In genomic region chr3:141796436-141797166, GRCh38 we compare ENCODE assay signal across 8 cellular contexts. TPM values are rescaled to one million over a fixed set of nuclear protein-coding genes. Genes with fewer than 3 reads are reported as not detected.
DNase-seq lines count a peak whose midpoint lies in the region; ATAC-seq and TF ChIP-seq lines count a peak whose summit lies in the region.

No MANE protein-coding gene starts in this region.

- H3K27me3 Mint-ChIP-seq in immature natural killer cell (ENCODE audit: low read depth in 3 of 3) = peaks cover 0 to 12% (median 3%) of the 10 kb centered on the region in 3 donors

- DNase-seq in GM03348 (ENCODE audit: low spot score) (peak; percentile 38), immature natural killer cell (peak; percentile 71 to 81 (median 80)), NCI-H748 (lab: John Stamatoyannopoulos, UW; ENCODE audit: unreplicated experiment) (no peak), NCI-H2029 treated with DMSO at 0.1 percent for 48 hours (lab: John Stamatoyannopoulos, UW) (no peak)
- peak; percentile 78 for DNase-seq in activated naive CD4-positive, alpha-beta T cell treated with Interleukin-2 at 50 U/mL for 16 hours
- peak; percentile 63 for DNase-seq in stimulated activated CD4-positive, alpha-beta T cell treated with anti-CD3 and anti-CD28 coated beads, Interleukin-4, amount 100 ng/mL, for 1 hour

- H3K27ac Mint-ChIP-seq in immature natural killer cell = peak overlapping the region; percentile 92 to 99 (median 98)

- no peaks in the 10 kb centered on the region for H3K9me3 Mint-ChIP-seq in immature natural killer cell

- no peaks in the 10 kb centered on the region for H3K9me3 ChIP-seq in OCI-LY3 (ENCODE audit: insufficient read depth, low read length)

- H3K4me1 ChIP-seq in OCI-LY3 (ENCODE audit: low read length) = peaks cover 15% of the 10 kb centered on the region

- H4K20me1 ChIP-seq in OCI-LY3 (ENCODE audit: insufficient read depth, low read length) = no peaks in the 10 kb centered on the region

- peak; percentile 94 for ATAC-seq in HG02610 (IDR thresholded peaks at IDR 0.05; ENCODE audit: unreplicated experiment)

- H3K4me1 Mint-ChIP-seq in immature natural killer cell = peaks cover 60 to 69% of the 10 kb centered on the region in 2 donors

- H3K27me3 ChIP-seq in OCI-LY3 (ENCODE audit: low read depth, low read length) = no peaks in the 10 kb centered on the region

- H3K4me2 ChIP-seq in OCI-LY3 (ENCODE audit: low read length) = peak overlapping the region; percentile 65

- peak overlapping the region; percentile 54; the same call in 1 of the 2 replicates for H2AFZ ChIP-seq in OCI-LY3 (ENCODE audit: low read depth, low read length)

- H3K79me2 ChIP-seq in OCI-LY3 (ENCODE audit: low read length) = no peaks in the 10 kb centered on the region

- peaks cover 0 to 1% (median 0%) of the 10 kb centered on the region in 3 donors for H3K36me3 Mint-ChIP-seq in immature natural killer cell

- no peaks in the 10 kb centered on the region for H3K36me3 ChIP-seq in OCI-LY3 (replicated peaks; ENCODE audit: low read depth, low read length)

- H3K9ac ChIP-seq in OCI-LY3 (ENCODE audit: low read length) = no peak overlapping the region

- peak overlapping the region; percentile 12; the same call in 1 of the 2 replicates for H3K4me3 ChIP-seq in OCI-LY3 (ENCODE audit: low read length)

- TF ChIP-seq CTCF in OCI-LY3 (IDR thresholded peaks at IDR 0.05; ENCODE audit: low read depth, low read length) = no peak

- H3K4me3 Mint-ChIP-seq in immature natural killer cell = peak overlapping the region; percentile 87 to 93 (median 92)

- H3K27ac ChIP-seq in OCI-LY3 (ENCODE audit: low read length) = no peak overlapping the region

RNA-seq across cellular contexts. Expression of gene GRK7, which starts 33.4 kb away (rescaled TPM):
- under 1 TPM in 1 of 3 donors, not detected in 2; 0.09 TPM for polyA plus RNA-seq in immature natural killer cell

RNA-seq across cellular contexts. Expression of gene RNF7, which starts 58.5 kb away (rescaled TPM):
- polyA plus RNA-seq in immature natural killer cell = 100 to 1,000 TPM; 137 to 168 (median 160) TPM

Comparison
In these comparisons a context has a peak if more than half of its experiments do, and no peak if none do; other contexts are left out.
1. DNase-seq: peak in GM03348 (single experiment), activated naive CD4-positive, alpha-beta T cell treated with Interleukin-2 at 50 U/mL for 16 hours (single experiment), immature natural killer cell (3 of 3) and stimulated activated CD4-positive, alpha-beta T cell treated with anti-CD3 and anti-CD28 coated beads, Interleukin-4, amount 100 ng/mL, for 1 hour (single experiment); none in NCI-H748 (single experiment) and NCI-H2029 treated with DMSO at 0.1 percent for 48 hours (single experiment).